9 cellular contexts compared by ENCODE assay signal in the genomic region with DNA sequence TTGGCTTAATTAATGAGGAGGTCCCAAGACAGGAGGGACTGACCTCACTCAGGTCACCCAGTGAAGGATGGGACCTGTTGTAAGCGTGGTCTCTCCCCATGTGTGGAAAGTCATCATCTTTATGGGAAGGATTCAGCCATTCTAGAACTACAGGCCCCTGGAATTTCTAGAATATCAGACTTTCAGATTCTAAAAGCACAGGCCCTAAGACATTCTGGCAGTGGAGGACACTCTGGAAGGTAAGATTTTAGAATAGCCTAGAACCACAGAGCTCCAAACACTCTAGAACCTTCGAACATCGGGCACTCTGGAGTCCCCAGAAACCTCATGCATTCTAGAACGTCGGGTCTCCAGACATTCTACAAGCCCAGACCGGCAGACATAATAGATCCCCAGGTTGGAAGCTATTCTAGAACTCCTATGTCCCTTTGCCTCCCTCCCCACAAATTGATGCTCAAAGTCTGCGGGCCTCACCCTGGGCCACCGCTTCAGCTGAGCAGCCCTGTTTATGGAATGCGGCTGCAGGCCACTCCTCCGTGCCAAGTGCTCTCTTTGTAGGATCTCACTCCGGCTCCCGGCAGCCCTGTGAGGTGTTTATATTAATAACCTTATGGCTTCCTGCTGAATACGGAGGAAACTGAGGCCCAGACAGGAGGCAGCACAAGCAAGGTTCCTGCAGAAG. TPM values are rescaled to one million over a fixed set of nuclear protein-coding genes. Genes with fewer than 3 reads are reported as not detected.
DNase-seq lines count a peak whose midpoint lies in the region; ATAC-seq and TF ChIP-seq lines count a peak whose summit lies in the region.
"Had no signal": no experiment of that assay in that cellular context is flagged by ENCODE, and none has a peak within 500 bp of the region (broad histone marks: within the 10 kb centered on the region; RNA-seq: fewer than 3 reads in every experiment).

No MANE protein-coding gene starts in this region.

- H3K36me3 ChIP-seq in HUES6 (ENCODE audit: control insufficient read depth, insufficient read depth, low read length), result no peaks in the 10 kb centered on the region

- intact Hi-C loops in MCF 10A (cut with micrococcal nuclease), result no loop called here

- H3K4me1 Mint-ChIP-seq in MCF 10A (ENCODE audit: insufficient read depth, unreplicated experiment) (no peaks in the 10 kb centered on the region), memory B cell (peaks cover 17% of the 10 kb centered on the region)

- DNase-seq in AG10803 (ENCODE audit: low read depth) (peak; percentile 5), MCF 10A (ENCODE audit: unreplicated experiment) (peak; percentile 15), memory B cell (ENCODE audit: low spot score in 2 of 2) (no peak)
- no peak for DNase-seq in stimulated activated CD4-positive, alpha-beta T cell treated with anti-CD3 and anti-CD28 coated beads, Interleukin-12 subunit alpha, Interleukin-12 subunit beta, amount 100 ng/mL, for 4 hours
- DNase-seq in activated CD4-positive, alpha-beta T cell treated with anti-CD3 and anti-CD28 coated beads, Interleukin-2, amount 50 U/mL, for 1 hour, result no peak

- peak overlapping the region; percentile 66 for H3K4me3 ChIP-seq in AG10803 (ENCODE audit: low read length)
- H3K4me3 ChIP-seq in HUES6 (ENCODE audit: low read depth, low read length), result peak overlapping the region; percentile 96

- H3K27me3 Mint-ChIP-seq in MCF 10A (ENCODE audit: insufficient read depth, unreplicated experiment), result peaks cover 11% of the 10 kb centered on the region
- H3K27me3 Mint-ChIP-seq in memory B cell, result peaks cover 21% of the 10 kb centered on the region

- H3K36me3 Mint-ChIP-seq in MCF 10A (ENCODE audit: insufficient read depth, unreplicated experiment) (peaks cover under 1% of the 10 kb centered on the region), memory B cell (no peaks in the 10 kb centered on the region)

- H3K9me3 Mint-ChIP-seq in MCF 10A (ENCODE audit: unreplicated experiment), result peaks cover 8% of the 10 kb centered on the region
- H3K9me3 Mint-ChIP-seq in memory B cell, result no peaks in the 10 kb centered on the region

- H3K27ac ChIP-seq in HUES6 (ENCODE audit: low read depth, low read length), result no peak overlapping the region

- no peaks in the 10 kb centered on the region for H3K9me3 ChIP-seq in HUES6 (ENCODE audit: control insufficient read depth, insufficient read depth, low read depth, low read length)

- POLR2A ChIA-PET in MCF 10A (lab: Yijun Ruan, JAX), result interaction anchor here (1.0 kb wide), 1 partner anchor 32 kb away, joined by 3 read pairs; no protein-coding TSS in a partner anchor

- no peak for ATAC-seq in memory B cell (ENCODE audit: low read depth)
- no peak for ATAC-seq in HG02759 (IDR thresholded peaks at IDR 0.05; ENCODE audit: unreplicated experiment)
- no peak for ATAC-seq in GM19395 (IDR thresholded peaks at IDR 0.05; ENCODE audit: unreplicated experiment)

- H3K27me3 ChIP-seq in HUES6 (ENCODE audit: control insufficient read depth, insufficient read depth, low read length), result peaks cover 76% of the 10 kb centered on the region

- CTCF ChIA-PET in MCF 10A (lab: Yijun Ruan, JAX), result interaction anchor here (0.5 to 1.0 kb wide), 3 partner anchors 15 to 493 kb away, joined by 3 to 5 read pairs (median 3); no protein-coding TSS in a partner anchor

- BruUV-seq in MCF 10A (replicated peaks; lab: Mats Ljungman, UMichigan), result no TSS peak

- peak overlapping the region; percentile 72 for H3K9ac ChIP-seq in HUES6 (ENCODE audit: low read length)

- peaks cover 6% of the 10 kb centered on the region for H3K4me1 ChIP-seq in HUES6 (ENCODE audit: control insufficient read depth, insufficient read depth, low read length)

- TF ChIP-seq CTCF in AG10803 (conservative IDR thresholded peaks at IDR 0.05; ENCODE audit: low read length) (no peak), MCF 10A (IDR thresholded peaks at IDR 0.05; ENCODE audit: unreplicated experiment) (no peak)

- H3K4me3 Mint-ChIP-seq in MCF 10A (ENCODE audit: unreplicated experiment) (peak overlapping the region; percentile 76), memory B cell (peak overlapping the region; percentile 88)

- H3K27ac Mint-ChIP-seq in MCF 10A (ENCODE audit: low read depth, unreplicated experiment) (no peak overlapping the region), memory B cell (peak overlapping the region; percentile 31)

RNA-seq across cellular contexts. Expression of a gene that starts 1.9 kb away (rescaled TPM):
- total RNA-seq in MCF 10A (2022), result not detected in 2 replicates
- total RNA-seq: left cardiac atrium had no signal

RNA-seq across cellular contexts. Expression of a gene that starts 11.7 kb away (rescaled TPM):
- 0.84 and 0.88 TPM in 2 replicates for total RNA-seq in MCF 10A (2022)

RNA-seq across cellular contexts. Expression of a gene that starts 19.5 kb away (rescaled TPM):
- not detected in 2 replicates for total RNA-seq in MCF 10A (2022)
- total RNA-seq: left cardiac atrium had no signal

RNA-seq across cellular contexts. Expression of a gene that starts 38.0 kb away (rescaled TPM):
- not detected in 2 replicates for total RNA-seq in MCF 10A (2022)
- total RNA-seq: left cardiac atrium had no signal

RNA-seq across cellular contexts. Expression of a gene that starts 45.0 kb away (rescaled TPM):
- total RNA-seq in MCF 10A (2022), result not detected in 2 replicates
- total RNA-seq: left cardiac atrium had no signal

Comparison
In these comparisons a context has a peak if more than half of its experiments do, and no peak if none do; other contexts are left out.
1. DNase-seq: peak in AG10803 (single experiment) and MCF 10A (single experiment); none in memory B cell (0 of 2), stimulated activated CD4-positive, alpha-beta T cell treated with anti-CD3 and anti-CD28 coated beads, Interleukin-12 subunit alpha, Interleukin-12 subunit beta, amount 100 ng/mL, for 4 hours (single experiment) and activated CD4-positive, alpha-beta T cell treated with anti-CD3 and anti-CD28 coated beads, Interleukin-2, amount 50 U/mL, for 1 hour (single experiment).